1 cellular context compared by ENCODE assay signal in genomic region chrX:120486786-120487185, GRCh38.
TF ChIP-seq lines count a peak whose summit lies in the region.

No MANE protein-coding gene starts in this region.

TF ChIP-seq in HepG2, 621 proteins besides CTCF, POLR2A, EP300 and RAD21 (continued from another document and continues in another):
- TF ChIP-seq ZNF609 (CRISPR knock-in tag; IDR thresholded peaks at IDR 0.05; ENCODE audit: borderline replicate concordance) (peak; percentile 57; the same call in 1 of the 2 replicates), NFE2L2 (IDR thresholded peaks at IDR 0.05; ENCODE audit: low read length) (no peak), CREB3 (CRISPR knock-in tag; IDR thresholded peaks at IDR 0.05) (no peak), ONECUT2 (CRISPR knock-in tag; IDR thresholded peaks at IDR 0.05) (no peak), HES4 (CRISPR knock-in tag; IDR thresholded peaks at IDR 0.05; ENCODE audit: borderline replicate concordance) (no peak), POGZ (CRISPR knock-in tag; IDR thresholded peaks at IDR 0.05) (0 out of 2 replicates have a peak, but pooled peaks have one; percentile 25), SNRNP70 (IDR thresholded peaks at IDR 0.05; ENCODE audit: low read depth, low read length) (no peak), ZHX2 (IDR thresholded peaks at IDR 0.05; ENCODE audit: low read depth) (no peak), ZHX2 (CRISPR knock-in tag; IDR thresholded peaks at IDR 0.05; ENCODE audit: borderline replicate concordance) (no peak), ZNF839 (CRISPR knock-in tag; IDR thresholded peaks at IDR 0.05; ENCODE audit: borderline replicate concordance) (no peak), BCL3 (CRISPR knock-in tag; IDR thresholded peaks at IDR 0.05) (no peak), MIXL1 (CRISPR knock-in tag; IDR thresholded peaks at IDR 0.05) (no peak), HCFC1 (IDR thresholded peaks at IDR 0.05; ENCODE audit: low read depth, low read length) (no peak), ZSCAN9 (CRISPR knock-in tag; IDR thresholded peaks at IDR 0.05; ENCODE audit: borderline replicate concordance) (no peak), MED13 (CRISPR knock-in tag; IDR thresholded peaks at IDR 0.05) (no peak), ZNF572 (CRISPR knock-in tag; IDR thresholded peaks at IDR 0.05) (no peak), AFF4 (CRISPR knock-in tag; IDR thresholded peaks at IDR 0.05) (no peak), ZNF414 (CRISPR knock-in tag; IDR thresholded peaks at IDR 0.05) (no peak), ZNF672 (CRISPR knock-in tag; IDR thresholded peaks at IDR 0.05) (no peak), HOMEZ (CRISPR knock-in tag; IDR thresholded peaks at IDR 0.05; ENCODE audit: low read depth) (no peak; the same call in 1 of the 2 replicates), SP5 (CRISPR knock-in tag; IDR thresholded peaks at IDR 0.05; ENCODE audit: borderline replicate concordance, low read depth) (no peak), SMYD3 (CRISPR knock-in tag; IDR thresholded peaks at IDR 0.05) (no peak), ZNF557 (CRISPR knock-in tag; IDR thresholded peaks at IDR 0.05) (no peak), ZNF407 (CRISPR knock-in tag; IDR thresholded peaks at IDR 0.05; ENCODE audit: not compliant biosample characterization) (no peak)
